ENCODE assay signal across 24 cellular contexts in the genomic region with DNA sequence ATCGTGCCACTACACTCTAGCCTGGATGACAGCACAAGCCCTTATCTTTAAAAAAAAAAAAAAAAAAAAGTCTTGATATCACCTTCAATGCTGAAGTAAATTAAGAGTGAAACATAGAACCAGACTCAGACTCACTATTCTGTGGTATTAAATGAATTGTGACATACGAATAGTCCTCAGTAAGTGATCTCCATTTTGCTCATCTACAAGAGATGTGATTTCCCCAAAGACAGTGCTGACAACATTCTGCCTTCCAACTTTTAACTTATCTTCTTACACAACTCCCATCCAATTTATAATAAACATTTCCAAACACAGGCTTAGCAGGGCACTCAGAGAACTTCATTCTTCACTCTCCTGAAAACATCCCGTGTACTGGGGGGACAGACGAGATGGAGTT. TPM values are rescaled to one million over a fixed set of nuclear protein-coding genes. Genes with fewer than 3 reads are reported as not detected.
DNase-seq lines count a peak whose midpoint lies in the region; ATAC-seq and TF ChIP-seq lines count a peak whose summit lies in the region.
"Had no signal": no experiment of that assay in that cellular context is flagged by ENCODE, and none has a peak within 500 bp of the region (broad histone marks: within the 10 kb centered on the region; RNA-seq: fewer than 3 reads in every experiment).

No MANE protein-coding gene starts in this region.

- no peaks in the 10 kb centered on the region for H3K9me3 ChIP-seq in osteoblast (ENCODE audit: low read depth, low read length)
- H3K9me3 ChIP-seq: ovary, SJCRH30 had no signal

- peak overlapping the region; percentile 9 for H3K4me3 Mint-ChIP-seq in natural killer cell treated with Interleukin-12 subunit alpha and Interleukin-12 subunit beta and Interleukin-15 and Interleukin-18, amount 100 ng/mL, for 72 hours
- H3K4me3 Mint-ChIP-seq in natural killer cell (no peak overlapping the region), type B pancreatic cell (no peak overlapping the region)
- peak overlapping the region; percentile 79 for H3K4me3 Mint-ChIP-seq in activated T-helper 17 cell treated with anti-CD3 and anti-CD28 coated beads, Interleukin-2, amount 50 U/mL, for 72 hours
- H3K4me3 Mint-ChIP-seq: CD4-positive, alpha-beta T cell had no signal

- peaks cover 2% of the 10 kb centered on the region for H4K20me1 ChIP-seq in osteoblast (ENCODE audit: insufficient read depth, low read length)

- peaks cover 29% of the 10 kb centered on the region for H3K79me2 ChIP-seq in osteoblast (ENCODE audit: insufficient read depth, low read length)

- peaks cover 38% of the 10 kb centered on the region for H3K36me3 Mint-ChIP-seq in natural killer cell treated with Interleukin-12 subunit alpha and Interleukin-12 subunit beta and Interleukin-15 and Interleukin-18, amount 100 ng/mL, for 72 hours
- H3K36me3 Mint-ChIP-seq in natural killer cell (peaks cover 41% of the 10 kb centered on the region), type B pancreatic cell (peaks cover 39% of the 10 kb centered on the region)
- peaks cover 100% of the 10 kb centered on the region for H3K36me3 Mint-ChIP-seq in activated T-helper 17 cell treated with anti-CD3 and anti-CD28 coated beads, Interleukin-2, amount 50 U/mL, for 72 hours (ENCODE audit: low read depth)

- DNase-seq in activated CD4-positive, CD25-positive, alpha-beta regulatory T cell treated with anti-CD3 and anti-CD28 coated beads, Interleukin-2, amount 50 U/mL, for 72 hours: no peak
- DNase-seq in natural killer cell treated with Interleukin-12 subunit alpha and Interleukin-12 subunit beta and Interleukin-15 and Interleukin-18, amount 100 ng/mL, for 72 hours (ENCODE audit: low spot score): no peak
- DNase-seq in natural killer cell (no peak), type B pancreatic cell (ENCODE audit: extremely low spot score, unreplicated experiment) (no peak), osteoblast (ENCODE audit: insufficient read length, low spot score, missing footprints) (no peak)
- DNase-seq: amygdala; brain microvascular endothelial cell; CD4-positive, alpha-beta T cell; GM23248; mammary epithelial cell; NCI-H1092; NCI-H1694 treated with DMSO at 0.1 percent for 48 hours; NCI-H2171; ovary; RPMI8226; SJCRH30; stimulated activated CD4-positive, alpha-beta T cell treated with anti-CD3 and anti-CD28 coated beads, Interleukin-4, amount 100 ng/mL, for 24 hours; substantia nigra; trophoblast cell had no signal

- ATAC-seq in activated CD4-positive, CD25-positive, alpha-beta regulatory T cell treated with anti-CD3 and anti-CD28 coated beads, Interleukin-2, amount 50 U/mL, for 24 hours: peak; percentile 59 to 71
- peak in 1 of 2 donors; percentile 21 for ATAC-seq in natural killer cell treated with Interleukin-12 subunit alpha and Interleukin-12 subunit beta and Interleukin-15 and Interleukin-18, amount 100 ng/mL, for 72 hours
- ATAC-seq in natural killer cell: no peak
- ATAC-seq in activated T-helper 17 cell treated with anti-CD3 and anti-CD28 coated beads, Interleukin-2, amount 50 U/mL, for 72 hours (replicated peaks): peak; percentile 73
- no peak for ATAC-seq in GM18868 (IDR thresholded peaks at IDR 0.05; ENCODE audit: unreplicated experiment)
- ATAC-seq: esophagus mucosa had no signal

- peak overlapping the region in 1 of 2 donors; percentile 68 for H3K27ac Mint-ChIP-seq in natural killer cell treated with Interleukin-12 subunit alpha and Interleukin-12 subunit beta and Interleukin-15 and Interleukin-18, amount 100 ng/mL, for 72 hours
- H3K27ac Mint-ChIP-seq in natural killer cell: no peak overlapping the region
- H3K27ac Mint-ChIP-seq in activated T-helper 17 cell treated with anti-CD3 and anti-CD28 coated beads, Interleukin-2, amount 50 U/mL, for 72 hours: peak overlapping the region; percentile 54
- no peak overlapping the region for H3K27ac Mint-ChIP-seq in type B pancreatic cell
- H3K27ac Mint-ChIP-seq: CD4-positive, alpha-beta T cell had no signal

- H3K9me3 Mint-ChIP-seq in natural killer cell treated with Interleukin-12 subunit alpha and Interleukin-12 subunit beta and Interleukin-15 and Interleukin-18, amount 100 ng/mL, for 72 hours: no peaks in the 10 kb centered on the region
- H3K9me3 Mint-ChIP-seq in natural killer cell (no peaks in the 10 kb centered on the region), type B pancreatic cell (no peaks in the 10 kb centered on the region)
- no peaks in the 10 kb centered on the region for H3K9me3 Mint-ChIP-seq in activated T-helper 17 cell treated with anti-CD3 and anti-CD28 coated beads, Interleukin-2, amount 50 U/mL, for 72 hours
- H3K9me3 Mint-ChIP-seq: CD4-positive, alpha-beta T cell had no signal

- H3K4me1 Mint-ChIP-seq in natural killer cell treated with Interleukin-12 subunit alpha and Interleukin-12 subunit beta and Interleukin-15 and Interleukin-18, amount 100 ng/mL, for 72 hours (ENCODE audit: low read depth in 2 of 2): peaks cover 51 to 56% of the 10 kb centered on the region in 2 donors
- H3K4me1 Mint-ChIP-seq in natural killer cell: peaks cover 68 to 69% of the 10 kb centered on the region in 2 donors
- peaks cover 58% of the 10 kb centered on the region for H3K4me1 Mint-ChIP-seq in activated T-helper 17 cell treated with anti-CD3 and anti-CD28 coated beads, Interleukin-2, amount 50 U/mL, for 72 hours
- H3K4me1 Mint-ChIP-seq in type B pancreatic cell (ENCODE audit: unreplicated experiment): peaks cover 21% of the 10 kb centered on the region

- H3K27me3 Mint-ChIP-seq in natural killer cell treated with Interleukin-12 subunit alpha and Interleukin-12 subunit beta and Interleukin-15 and Interleukin-18, amount 100 ng/mL, for 72 hours: no peaks in the 10 kb centered on the region
- no peaks in the 10 kb centered on the region for H3K27me3 Mint-ChIP-seq in natural killer cell (ENCODE audit: low read depth in 2 of 2)
- H3K27me3 Mint-ChIP-seq in activated T-helper 17 cell treated with anti-CD3 and anti-CD28 coated beads, Interleukin-2, amount 50 U/mL, for 72 hours: no peaks in the 10 kb centered on the region
- H3K27me3 Mint-ChIP-seq in type B pancreatic cell: no peaks in the 10 kb centered on the region
- H3K27me3 Mint-ChIP-seq: CD4-positive, alpha-beta T cell had no signal

- H3K4me3 ChIP-seq in osteoblast (ENCODE audit: insufficient read depth, low read length): no peak overlapping the region
- H3K4me3 ChIP-seq: GM23248, ovary, SJCRH30 had no signal

- no peak overlapping the region for H3K4me2 ChIP-seq in osteoblast (ENCODE audit: insufficient read depth, low read length)

- no peak overlapping the region for H3K27ac ChIP-seq in osteoblast (ENCODE audit: low read depth, low read length)
- H3K27ac ChIP-seq: 22Rv1, brain microvascular endothelial cell, GM23248, ovary, SJCRH30 had no signal

- H3K27me3 ChIP-seq in osteoblast (ENCODE audit: insufficient read depth, low read length): no peaks in the 10 kb centered on the region
- H3K27me3 ChIP-seq: brain microvascular endothelial cell, ovary, SJCRH30 had no signal

- H3K4me1 ChIP-seq in osteoblast (ENCODE audit: insufficient read depth, low read length): peaks cover 4% of the 10 kb centered on the region

- TF ChIP-seq CTCF in natural killer cell (IDR thresholded peaks at IDR 0.05) (no peak), type B pancreatic cell (conservative IDR thresholded peaks at IDR 0.05) (no peak), osteoblast (IDR thresholded peaks at IDR 0.05; ENCODE audit: extremely low read depth, low read depth, low read length) (no peak)

- intact Hi-C loops in natural killer cell (cut with micrococcal nuclease): no loop called here

- no peak overlapping the region for H2AFZ ChIP-seq in osteoblast (ENCODE audit: low read length)
- H2AFZ ChIP-seq: GM23248 had no signal

- H3K36me3 ChIP-seq in osteoblast (ENCODE audit: insufficient read depth, low read length): peaks cover 44% of the 10 kb centered on the region
- H3K36me3 ChIP-seq: ovary had no signal

RNA-seq across cellular contexts. Expression of gene ZBTB24, which starts 8.0 kb away (rescaled TPM):
- total RNA-seq in natural killer cell treated with Interleukin-12 subunit alpha and Interleukin-12 subunit beta and Interleukin-15 and Interleukin-18, amount 100 ng/mL, for 72 hours: 1 to 10 TPM; 9.8 to 9.9 TPM
- total RNA-seq in natural killer cell (10 to 100 TPM in 1 of 3 donors, 1 to 10 TPM in 2; 6.7 to 10.6 (median 8.6) TPM), type B pancreatic cell (ENCODE audit: low replicate concordance) (7.7 and 10.6 TPM in 2 replicates), osteoblast (8.7 and 10.9 TPM in 2 replicates)
- total RNA-seq in activated T-helper 17 cell treated with anti-CD3 and anti-CD28 coated beads, Interleukin-2, amount 50 U/mL, for 72 hours: 10 to 100 TPM; 11.0 to 11.4 TPM

RNA-seq across cellular contexts. Expression of gene MICAL1, which starts 19.4 kb away (rescaled TPM):
- 10 to 100 TPM; 18.9 to 29.0 TPM for total RNA-seq in natural killer cell treated with Interleukin-12 subunit alpha and Interleukin-12 subunit beta and Interleukin-15 and Interleukin-18, amount 100 ng/mL, for 72 hours
- total RNA-seq in natural killer cell: 100 to 1,000 TPM in 1 of 3 donors, 10 to 100 TPM in 2; 72.4 to 102 (median 81.3) TPM
- 10 to 100 TPM; 43.3 to 58.3 TPM for total RNA-seq in activated T-helper 17 cell treated with anti-CD3 and anti-CD28 coated beads, Interleukin-2, amount 50 U/mL, for 72 hours
- 27.7 and 49.7 TPM in 2 replicates for total RNA-seq in type B pancreatic cell (ENCODE audit: low replicate concordance)
- 26.1 and 28.0 TPM in 2 replicates for total RNA-seq in osteoblast

RNA-seq across cellular contexts. Expression of gene SMPD2, which starts 34.5 kb away (rescaled TPM):
- 10 to 100 TPM; 10.3 to 11.4 TPM for total RNA-seq in natural killer cell treated with Interleukin-12 subunit alpha and Interleukin-12 subunit beta and Interleukin-15 and Interleukin-18, amount 100 ng/mL, for 72 hours
- total RNA-seq in natural killer cell (10 to 100 TPM; 25.0 to 37.3 (median 29.3) TPM), type B pancreatic cell (ENCODE audit: low replicate concordance) (13.7 and 23.5 TPM in 2 replicates), osteoblast (14.8 and 15.0 TPM in 2 replicates)
- total RNA-seq in activated T-helper 17 cell treated with anti-CD3 and anti-CD28 coated beads, Interleukin-2, amount 50 U/mL, for 72 hours: 1 to 10 TPM; 8.0 to 9.7 TPM

RNA-seq across cellular contexts. Expression of gene PPIL6, which starts 34.6 kb away (rescaled TPM):
- total RNA-seq in natural killer cell treated with Interleukin-12 subunit alpha and Interleukin-12 subunit beta and Interleukin-15 and Interleukin-18, amount 100 ng/mL, for 72 hours: not detected
- total RNA-seq in natural killer cell: under 1 TPM; 0.28 to 0.70 (median 0.40) TPM
- total RNA-seq in activated T-helper 17 cell treated with anti-CD3 and anti-CD28 coated beads, Interleukin-2, amount 50 U/mL, for 72 hours: under 1 TPM in 1 of 2 donors, not detected in 1; 0.39 TPM
- total RNA-seq in type B pancreatic cell (ENCODE audit: low replicate concordance): 3.4 and 6.1 TPM in 2 replicates
- total RNA-seq in osteoblast: 5.3 and 5.8 TPM in 2 replicates

Comparison
In these comparisons a context has a peak if more than half of its experiments do, and no peak if none do; other contexts are left out.
1. H3K4me3 Mint-ChIP-seq: peak in natural killer cell treated with Interleukin-12 subunit alpha and Interleukin-12 subunit beta and Interleukin-15 and Interleukin-18, amount 100 ng/mL, for 72 hours (single experiment) and activated T-helper 17 cell treated with anti-CD3 and anti-CD28 coated beads, Interleukin-2, amount 50 U/mL, for 72 hours (single experiment); none in natural killer cell (single experiment) and type B pancreatic cell (single experiment).
2. ATAC-seq: peak in activated CD4-positive, CD25-positive, alpha-beta regulatory T cell treated with anti-CD3 and anti-CD28 coated beads, Interleukin-2, amount 50 U/mL, for 24 hours (2 of 2) and activated T-helper 17 cell treated with anti-CD3 and anti-CD28 coated beads, Interleukin-2, amount 50 U/mL, for 72 hours (single experiment); none in natural killer cell (0 of 3) and GM18868 (single experiment).